18 cellular contexts compared by ENCODE assay signal in the genomic region with DNA sequence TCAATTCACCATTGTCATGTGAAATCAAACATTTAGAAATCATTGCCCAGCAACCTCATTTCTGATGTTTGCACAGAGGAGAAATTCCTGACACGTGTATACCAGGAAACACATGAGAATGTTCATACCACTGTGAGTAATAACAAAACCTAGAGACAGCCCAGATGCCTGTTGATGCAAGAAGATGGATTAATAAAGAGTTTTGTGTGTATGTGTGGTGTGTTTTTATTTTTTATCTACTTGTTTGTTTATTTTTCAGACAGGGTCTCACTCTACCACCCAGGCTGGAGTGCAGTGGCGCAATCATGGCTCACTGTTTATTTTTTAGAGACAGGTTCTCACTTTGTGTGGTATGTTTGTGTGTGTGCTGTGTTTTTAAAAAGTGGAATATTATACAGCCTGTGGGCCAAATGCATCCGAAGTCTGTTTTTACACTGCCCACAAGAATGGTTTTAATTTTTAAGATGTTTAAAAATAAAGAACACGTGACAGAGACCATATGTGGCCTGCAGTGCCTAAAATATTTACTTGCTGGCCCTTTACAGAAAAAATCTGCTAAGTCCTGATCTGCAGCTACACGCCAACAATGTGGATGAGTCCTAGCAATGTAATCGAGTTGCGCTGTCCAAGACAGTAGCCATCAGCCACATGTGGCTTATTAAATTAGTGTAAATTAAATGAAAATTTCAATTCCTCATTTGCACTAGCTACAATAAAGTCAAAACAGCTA. TPM values are rescaled to one million over a fixed set of nuclear protein-coding genes. Genes with fewer than 3 reads are reported as not detected.
DNase-seq lines count a peak whose midpoint lies in the region; ATAC-seq and TF ChIP-seq lines count a peak whose summit lies in the region.
"Had no signal": no experiment of that assay in that cellular context is flagged by ENCODE, and none has a peak within 500 bp of the region (broad histone marks: within the 10 kb centered on the region; RNA-seq: fewer than 3 reads in every experiment).

No MANE protein-coding gene starts in this region.

- no peak overlapping the region for H3K4me3 ChIP-seq in brain microvascular endothelial cell (ENCODE audit: low read depth, low read length)
- no peak overlapping the region for H3K4me3 ChIP-seq in iPS-18a (ENCODE audit: low read length)
- H3K4me3 ChIP-seq in effector memory CD4-positive, alpha-beta T cell (ENCODE audit: insufficient read depth, low read depth, low read length, poor library complexity, severe bottlenecking): no peak overlapping the region
- H3K4me3 ChIP-seq: lung, upper lobe of right lung had no signal

- H3K27me3 Mint-ChIP-seq in Calu3 (ENCODE audit: unreplicated experiment): no peaks in the 10 kb centered on the region
- H3K27me3 Mint-ChIP-seq: CD4-positive, CD25-positive, alpha-beta regulatory T cell; stimulated activated memory B cell treated with anti-CD40 and anti-IgM and Interleukin-4, amounts not matched to agents 10 μg/mL and 1 μg/mL and 100 μg/mL, for 72 hours; T-cell had no signal

- H3K36me3 Mint-ChIP-seq in Calu3 (ENCODE audit: insufficient read depth, unreplicated experiment): peaks cover 29% of the 10 kb centered on the region

- no peaks in the 10 kb centered on the region for H3K27me3 ChIP-seq in brain microvascular endothelial cell (replicated peaks)
- no peaks in the 10 kb centered on the region for H3K27me3 ChIP-seq in iPS-18a (ENCODE audit: control insufficient read depth, insufficient read depth, low read length)
- H3K27me3 ChIP-seq in effector memory CD4-positive, alpha-beta T cell (replicated peaks; ENCODE audit: control insufficient read depth, insufficient read depth, low read length, poor library complexity, severe bottlenecking): no peaks in the 10 kb centered on the region
- H3K27me3 ChIP-seq: neutrophil, upper lobe of right lung had no signal

- H3K27ac ChIP-seq in brain microvascular endothelial cell (peak overlapping the region; percentile 34), iPS-18a (ENCODE audit: low read length) (peak overlapping the region; percentile 72)
- no peak overlapping the region for H3K27ac ChIP-seq in effector memory CD4-positive, alpha-beta T cell (ENCODE audit: insufficient read depth, low read length, poor library complexity, severe bottlenecking)
- H3K27ac ChIP-seq: neutrophil, upper lobe of right lung had no signal

- peaks cover 8% of the 10 kb centered on the region for H3K4me1 ChIP-seq in iPS-18a (ENCODE audit: control insufficient read depth, low read depth, low read length)
- no peaks in the 10 kb centered on the region for H3K4me1 ChIP-seq in effector memory CD4-positive, alpha-beta T cell (ENCODE audit: control insufficient read depth, insufficient read depth, low read length, poor library complexity, severe bottlenecking)
- H3K4me1 ChIP-seq: upper lobe of right lung had no signal

- in situ Hi-C loops in brain microvascular endothelial cell (cut with HindIII; ENCODE audit: low pct_ligation_motif_present, low sequenced_read_pairs): no loop called here

- no peaks in the 10 kb centered on the region for H3K9me3 Mint-ChIP-seq in Calu3 (ENCODE audit: low read depth, unreplicated experiment)
- H3K9me3 Mint-ChIP-seq: stimulated activated memory B cell treated with anti-CD40 and anti-IgM and Interleukin-4, amounts not matched to agents 10 μg/mL and 1 μg/mL and 100 μg/mL, for 72 hours; T-cell had no signal

- peaks cover 13% of the 10 kb centered on the region for H3K4me1 Mint-ChIP-seq in Calu3 (ENCODE audit: low read depth, unreplicated experiment)

- peak overlapping the region; percentile 9 for H3K9ac ChIP-seq in iPS-18a (ENCODE audit: low read length)

- TF ChIP-seq CTCF in Calu3 (IDR thresholded peaks at IDR 0.05; ENCODE audit: unreplicated experiment): no peak
- TF ChIP-seq CTCF in brain microvascular endothelial cell (IDR thresholded peaks at IDR 0.05; ENCODE audit: low read depth, low read length, missing control alignments): no peak

- no peak for ATAC-seq in GM18909 (IDR thresholded peaks at IDR 0.05; ENCODE audit: poor library complexity, unreplicated experiment)
- ATAC-seq: stimulated activated memory B cell treated with anti-CD40 and anti-IgM and Interleukin-4, amounts not matched to agents 10 μg/mL and 1 μg/mL and 100 μg/mL, for 72 hours; upper lobe of right lung had no signal

- no peaks in the 10 kb centered on the region for H3K9me3 ChIP-seq in iPS-18a (ENCODE audit: control insufficient read depth, low read depth, low read length)
- H3K9me3 ChIP-seq in effector memory CD4-positive, alpha-beta T cell (ENCODE audit: control insufficient read depth, low read length): no peaks in the 10 kb centered on the region
- H3K9me3 ChIP-seq: neutrophil, upper lobe of right lung had no signal

- intact Hi-C loops in Calu3 (cut with micrococcal nuclease; ENCODE audit: unreplicated experiment): no loop called here

- no TSS peak for BruUV-seq in Calu3 (replicated peaks; lab: Mats Ljungman, UMichigan)

- DNase-seq in Calu3: no peak
- DNase-seq in HPDE6-E6E7 (ENCODE audit: extremely low spot score): peak; percentile 55
- no peak for DNase-seq in brain microvascular endothelial cell
- DNase-seq in COLO668 (lab: John Stamatoyannopoulos, UW; ENCODE audit: unreplicated experiment): no peak
- no peak for DNase-seq in effector memory CD4-positive, alpha-beta T cell
- DNase-seq in T-helper 9 cell: no peak
- DNase-seq: activated CD4-positive, alpha-beta T cell treated with anti-CD3 and anti-CD28 coated beads for 1 hour; effector CD8-positive, alpha-beta T cell; KG1; stimulated activated CD4-positive, alpha-beta T cell treated with anti-CD3 and anti-CD28 coated beads, Interleukin-4, amount 100 ng/mL, for 4 hours; T-cell; upper lobe of right lung had no signal

- CTCF ChIA-PET in Calu3 (lab: Charles Lee): interaction anchor here (1.7 kb wide), 1 partner anchor 221 kb away, joined by 8 read pairs; no protein-coding TSS in a partner anchor

- peak overlapping the region; percentile 72 for H3K27ac Mint-ChIP-seq in Calu3 (ENCODE audit: unreplicated experiment)
- H3K27ac Mint-ChIP-seq: stimulated activated memory B cell treated with anti-CD40 and anti-IgM and Interleukin-4, amounts not matched to agents 10 μg/mL and 1 μg/mL and 100 μg/mL, for 72 hours; T-cell had no signal

- H3K36me3 ChIP-seq in brain microvascular endothelial cell (replicated peaks): peaks cover 2% of the 10 kb centered on the region
- peaks cover 62% of the 10 kb centered on the region for H3K36me3 ChIP-seq in iPS-18a (ENCODE audit: control insufficient read depth, low read depth, low read length)
- H3K36me3 ChIP-seq in effector memory CD4-positive, alpha-beta T cell (ENCODE audit: control insufficient read depth, insufficient read depth, low read length): peaks cover 25% of the 10 kb centered on the region
- H3K36me3 ChIP-seq: neutrophil had no signal

- H3K4me3 Mint-ChIP-seq in Calu3 (ENCODE audit: low read depth, unreplicated experiment): no peak overlapping the region
- H3K4me3 Mint-ChIP-seq: CD4-positive, CD25-positive, alpha-beta regulatory T cell; stimulated activated memory B cell treated with anti-CD40 and anti-IgM and Interleukin-4, amounts not matched to agents 10 μg/mL and 1 μg/mL and 100 μg/mL, for 72 hours; T-cell had no signal

RNA-seq across cellular contexts. Expression of gene TXLNG, which starts 39.2 kb away (rescaled TPM):
- 22.0 and 22.2 TPM in 2 replicates for total RNA-seq in Calu3 (2022)

RNA-seq across cellular contexts. Expression of gene RBBP7, which starts 44.7 kb away (rescaled TPM):
- total RNA-seq in Calu3 (2022): 183 and 196 TPM in 2 replicates
